9 cellular contexts compared by ENCODE assay signal in the genomic region with DNA sequence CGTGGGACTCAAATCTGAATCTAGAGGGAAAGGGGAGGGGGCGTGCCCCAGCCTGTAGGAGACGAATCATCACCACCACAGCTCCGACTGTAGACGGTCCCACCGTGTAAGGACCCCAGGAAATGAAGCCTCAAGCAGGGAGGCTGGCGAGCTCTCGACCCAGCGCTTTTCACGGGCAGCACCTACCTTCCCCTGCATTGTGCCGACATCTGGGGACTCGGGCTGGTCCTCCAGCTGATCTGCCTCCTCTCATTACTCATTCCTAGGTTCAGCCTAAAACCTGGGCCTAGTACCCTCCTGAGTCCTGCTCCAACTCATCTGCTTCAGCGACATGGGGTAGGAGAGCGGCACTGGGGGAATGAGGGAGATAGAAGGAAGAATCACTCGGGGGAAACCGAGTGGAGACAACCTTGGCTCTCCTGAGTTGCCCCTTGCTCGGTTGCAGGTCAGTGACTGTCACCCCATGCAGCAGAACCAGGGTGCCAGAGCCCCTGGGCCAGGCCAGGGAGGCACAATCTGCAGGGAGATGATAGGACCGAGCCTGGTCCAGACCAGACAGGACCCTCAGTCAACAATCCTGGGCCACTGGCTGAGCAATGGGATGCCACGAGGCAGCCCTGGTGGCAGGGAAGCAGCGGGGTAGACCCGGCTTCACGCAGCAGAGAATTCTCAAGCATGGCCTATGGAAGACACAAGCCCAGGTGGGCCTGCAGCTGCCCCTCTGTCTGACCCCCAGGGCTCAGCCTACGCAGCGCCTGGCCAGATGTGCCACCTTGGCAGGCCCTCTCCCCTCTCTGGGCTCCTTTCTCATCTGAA. TPM values are rescaled to one million over a fixed set of nuclear protein-coding genes. Genes with fewer than 3 reads are reported as not detected.
DNase-seq lines count a peak whose midpoint lies in the region; TF ChIP-seq lines count a peak whose summit lies in the region.
"Had no signal": no experiment of that assay in that cellular context is flagged by ENCODE, and none has a peak within 500 bp of the region (broad histone marks: within the 10 kb centered on the region; RNA-seq: fewer than 3 reads in every experiment).

No MANE protein-coding gene starts in this region.

- H2AFZ ChIP-seq in mesenchymal stem cell (ENCODE audit: low read depth, low read length), result no peak overlapping the region

- peaks cover 44% of the 10 kb centered on the region for H3K27me3 Mint-ChIP-seq in activated CD4-positive, alpha-beta T cell treated with anti-CD3 and anti-CD28 coated beads, Interleukin-2, amount 10 ng/mL, durations not matched to agents 24 days and 14 days
- H3K27me3 Mint-ChIP-seq in chondrocyte (ENCODE audit: low read depth), result no peaks in the 10 kb centered on the region

- H4K8ac ChIP-seq in mesenchymal stem cell (ENCODE audit: low read length), result peak overlapping the region; percentile 100

- peak overlapping the region; percentile 98 for H3K27ac ChIP-seq in mesenchymal stem cell (ENCODE audit: low read length, poor library complexity, severe bottlenecking)
- peak overlapping the region; percentile 93 to 99 for H3K27ac ChIP-seq in tibial artery
- H3K27ac ChIP-seq: BLaER1 treated with 17β-estradiol and CSF1 and Interleukin-3, amounts not matched to agents 10 nM and 100 nM had no signal

- H4K91ac ChIP-seq in mesenchymal stem cell (ENCODE audit: low read length), result peak overlapping the region; percentile 100

- no peak overlapping the region for H3K27ac Mint-ChIP-seq in activated CD4-positive, alpha-beta T cell treated with anti-CD3 and anti-CD28 coated beads, Interleukin-2, amount 10 ng/mL, durations not matched to agents 24 days and 14 days
- H3K27ac Mint-ChIP-seq in chondrocyte (ENCODE audit: unreplicated experiment), result peak overlapping the region; percentile 94

- WGBS in mesenchymal stem cell, result 44% methylated on average over 24 of the region's 24 CpGs

- H3K23ac ChIP-seq in mesenchymal stem cell (ENCODE audit: low read length in 2 of 2), result peak overlapping the region; percentile 23 to 91

- H3K9me3 ChIP-seq in mesenchymal stem cell (ENCODE audit: control insufficient read depth, low read length) (no peaks in the 10 kb centered on the region), tibial artery (no peaks in the 10 kb centered on the region)
- H3K9me3 ChIP-seq: BLaER1 treated with 17β-estradiol and CSF1 and Interleukin-3, amounts not matched to agents 10 nM and 100 nM had no signal

- H2BK120ac ChIP-seq in mesenchymal stem cell (ENCODE audit: low read depth, low read length), result peak overlapping the region; percentile 98

- peak overlapping the region; percentile 65 for H3K4me2 ChIP-seq in mesenchymal stem cell (ENCODE audit: low read length, poor library complexity, severe bottlenecking)

- H3K4me1 Mint-ChIP-seq in activated CD4-positive, alpha-beta T cell treated with anti-CD3 and anti-CD28 coated beads, Interleukin-2, amount 10 ng/mL, durations not matched to agents 24 days and 14 days, result peaks cover 2% of the 10 kb centered on the region
- peaks cover 86% of the 10 kb centered on the region for H3K4me1 Mint-ChIP-seq in chondrocyte (ENCODE audit: low read depth)

- TF ChIP-seq CTCF in chondrocyte (IDR thresholded peaks at IDR 0.05) (no peak), tibial artery (IDR thresholded peaks at IDR 0.05) (no peak)

- H3K14ac ChIP-seq in mesenchymal stem cell (ENCODE audit: low read length in 2 of 2), result peak overlapping the region; percentile 28 to 84

- H3K4me3 ChIP-seq in mesenchymal stem cell (ENCODE audit: insufficient read depth in 1 of 2, low read depth in 1 of 2, low read length in 2 of 2) (peak overlapping the region in 1 of 2 experiments; percentile 56), tibial artery (peak overlapping the region; percentile 66 to 95)

- peak overlapping the region; percentile 99 for H2BK15ac ChIP-seq in mesenchymal stem cell (ENCODE audit: low read depth, poor library complexity, severe bottlenecking)

- H3K79me1 ChIP-seq in mesenchymal stem cell (replicated peaks; ENCODE audit: low read length, poor library complexity, severe bottlenecking), result no peaks in the 10 kb centered on the region

- peak overlapping the region; percentile 96 to 100 for H3K4ac ChIP-seq in mesenchymal stem cell (ENCODE audit: low read depth in 1 of 2, low read length in 2 of 2)

- intact Hi-C loops in activated CD4-positive, alpha-beta T cell treated with anti-CD3 and anti-CD28 coated beads, Interleukin-2, amount 10 ng/mL, durations not matched to agents 24 days and 14 days (cut with micrococcal nuclease), result no loop called here
- intact Hi-C loops in tibial artery (cut with DNase I; ENCODE audit: low total_unique reads), result no loop called here

- peaks cover 79% of the 10 kb centered on the region for H3K4me1 ChIP-seq in mesenchymal stem cell (ENCODE audit: control insufficient read depth, insufficient read depth, low read depth, low read length)
- H3K4me1 ChIP-seq in tibial artery, result peaks cover 10 to 90% (median 85%) of the 10 kb centered on the region in 4 donors

- no peaks in the 10 kb centered on the region for H3K9me3 Mint-ChIP-seq in activated CD4-positive, alpha-beta T cell treated with anti-CD3 and anti-CD28 coated beads, Interleukin-2, amount 10 ng/mL, durations not matched to agents 24 days and 14 days
- no peaks in the 10 kb centered on the region for H3K9me3 Mint-ChIP-seq in chondrocyte (ENCODE audit: low read depth)

- H3K36me3 Mint-ChIP-seq in activated CD4-positive, alpha-beta T cell treated with anti-CD3 and anti-CD28 coated beads, Interleukin-2, amount 10 ng/mL, durations not matched to agents 24 days and 14 days (ENCODE audit: low read depth), result no peaks in the 10 kb centered on the region
- H3K36me3 Mint-ChIP-seq in chondrocyte (ENCODE audit: low read depth), result peaks cover 2% of the 10 kb centered on the region

- peak overlapping the region; percentile 75 for H3K9ac ChIP-seq in mesenchymal stem cell (ENCODE audit: low read length)

- H3K27me3 ChIP-seq in mesenchymal stem cell (ENCODE audit: control insufficient read depth in 1 of 2, insufficient read depth in 1 of 2, low read length in 2 of 2) (no peaks in the 10 kb centered on the region), tibial artery (no peaks in the 10 kb centered on the region)

- peak overlapping the region; percentile 99 for H3K18ac ChIP-seq in mesenchymal stem cell (ENCODE audit: low read depth in 1 of 2, low read length in 2 of 2)

- peak overlapping the region; percentile 57 for H3K4me3 Mint-ChIP-seq in activated CD4-positive, alpha-beta T cell treated with anti-CD3 and anti-CD28 coated beads, Interleukin-2, amount 10 ng/mL, durations not matched to agents 24 days and 14 days
- peak overlapping the region; percentile 65 for H3K4me3 Mint-ChIP-seq in chondrocyte (ENCODE audit: unreplicated experiment)

- peak overlapping the region; percentile 100 for H2AK5ac ChIP-seq in mesenchymal stem cell (ENCODE audit: low read length, severe bottlenecking)

- H2BK5ac ChIP-seq in mesenchymal stem cell (ENCODE audit: low read depth, low read length, poor library complexity, severe bottlenecking), result peak overlapping the region; percentile 92

- H3K36me3 ChIP-seq in mesenchymal stem cell (ENCODE audit: control insufficient read depth in 1 of 2, insufficient read depth in 2 of 2, low read depth in 1 of 2, low read length in 2 of 2) (peaks cover 0 to 41% of the 10 kb centered on the region in 2 experiments), tibial artery (no peaks in the 10 kb centered on the region)
- H3K36me3 ChIP-seq: BLaER1 treated with 17β-estradiol and CSF1 and Interleukin-3, amounts not matched to agents 10 nM and 100 nM had no signal

- no peak for DNase-seq in activated CD4-positive, alpha-beta T cell treated with anti-CD3 and anti-CD28 coated beads, Interleukin-2, amount 10 ng/mL, durations not matched to agents 24 days and 14 days
- no peak for DNase-seq in activated CD4-positive, alpha-beta T cell treated with anti-CD3 and anti-CD28 coated beads for 48 hours
- DNase-seq in chondrocyte (ENCODE audit: low spot score) (peak; percentile 87), mesenchymal stem cell (no peak), tibial artery (peak in 1 of 2 donors; percentile 64), LoVo (ENCODE audit: low spot score) (no peak), GOT3 (lab: John Stamatoyannopoulos, UW) (no peak), SHP77 treated with DMSO at 0.1 percent for 48 hours (lab: John Stamatoyannopoulos, UW) (no peak)

- H2BK12ac ChIP-seq in mesenchymal stem cell (ENCODE audit: low read length in 2 of 2), result peak overlapping the region; percentile 96 to 98

RNA-seq across cellular contexts. Expression of a gene that starts 0.8 kb away (rescaled TPM):
- 0.50 and 0.79 TPM in 2 replicates for total RNA-seq in activated CD4-positive, alpha-beta T cell treated with anti-CD3 and anti-CD28 coated beads, Interleukin-2, amount 10 ng/mL, durations not matched to agents 24 days and 14 days
- total RNA-seq in chondrocyte, result 125 to 140 TPM (median 125 TPM) in 3 replicates
- polyA plus RNA-seq in mesenchymal stem cell (2013, experiment 1 of 2), result 169 TPM
- 176 TPM for polyA plus RNA-seq in mesenchymal stem cell (2013, experiment 2 of 2)

RNA-seq across cellular contexts. Expression of a gene that starts 33.5 kb away (rescaled TPM):
- total RNA-seq in activated CD4-positive, alpha-beta T cell treated with anti-CD3 and anti-CD28 coated beads, Interleukin-2, amount 10 ng/mL, durations not matched to agents 24 days and 14 days, result not detected in 2 replicates
- not detected in 3 replicates for total RNA-seq in chondrocyte
- not detected for polyA plus RNA-seq in mesenchymal stem cell (2013, experiment 1 of 2)
- not detected for polyA plus RNA-seq in mesenchymal stem cell (2013, experiment 2 of 2)

RNA-seq across cellular contexts. Expression of a gene that starts 45.3 kb away (rescaled TPM):
- not detected in 2 replicates for total RNA-seq in activated CD4-positive, alpha-beta T cell treated with anti-CD3 and anti-CD28 coated beads, Interleukin-2, amount 10 ng/mL, durations not matched to agents 24 days and 14 days
- total RNA-seq in chondrocyte, result not detected in 3 replicates
- not detected for polyA plus RNA-seq in mesenchymal stem cell (2013, experiment 1 of 2)
- polyA plus RNA-seq in mesenchymal stem cell (2013, experiment 2 of 2), result not detected

Comparison
In these comparisons a context has a peak if more than half of its experiments do, and no peak if none do; other contexts are left out.
1. RNA of a gene that starts 0.8 kb away (total RNA-seq): 125 to 140 TPM in chondrocyte; 0.50 to 0.79 TPM in activated CD4-positive, alpha-beta T cell treated with anti-CD3 and anti-CD28 coated beads, Interleukin-2, amount 10 ng/mL, durations not matched to agents 24 days and 14 days; every median in the first group is over 10 times any median in the second.